8 cellular contexts compared by ENCODE assay signal in the genomic region with DNA sequence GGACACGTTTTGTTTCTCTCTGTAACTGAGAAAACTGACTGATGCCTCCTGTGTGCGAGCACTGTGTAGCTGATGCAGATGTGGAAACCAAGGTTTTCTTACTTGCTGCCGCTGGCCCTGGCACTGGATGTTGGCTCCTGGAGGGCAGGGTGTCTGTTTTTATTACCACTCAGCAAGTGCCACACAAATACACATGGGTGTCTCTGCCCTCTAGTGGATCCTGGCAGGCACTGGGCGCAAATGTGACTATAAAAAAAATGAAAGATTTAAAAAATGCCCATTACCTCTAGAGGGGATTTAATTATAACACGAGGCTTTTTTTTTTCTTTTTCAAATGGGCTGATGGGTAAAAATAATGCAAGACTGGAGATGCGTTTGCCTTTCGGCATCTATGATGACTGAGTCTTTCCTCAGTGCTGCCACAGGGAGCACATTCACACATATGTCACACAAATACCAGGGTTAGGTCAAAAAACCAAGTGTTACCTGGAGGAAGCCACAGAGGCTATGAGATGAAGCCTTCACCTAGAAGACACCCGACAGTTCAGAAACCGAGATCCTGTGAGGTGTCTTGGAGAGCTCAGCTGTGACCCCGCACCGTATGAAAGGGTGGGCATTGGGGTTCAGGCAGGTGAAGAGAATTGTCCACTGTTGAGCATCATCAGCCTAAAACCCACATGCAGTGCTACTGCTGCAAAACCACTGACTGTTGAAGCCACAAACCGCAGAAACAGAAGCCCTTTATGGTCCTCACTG. TPM values are rescaled to one million over a fixed set of nuclear protein-coding genes. Genes with fewer than 3 reads are reported as not detected.
DNase-seq lines count a peak whose midpoint lies in the region; ATAC-seq and TF ChIP-seq lines count a peak whose summit lies in the region.

No MANE protein-coding gene starts in this region.

- no peak overlapping the region for H2AFZ ChIP-seq in smooth muscle cell (ENCODE audit: low read depth)

- H3K9me3 Mint-ChIP-seq in activated T-cell treated with anti-CD3 and anti-CD28 coated beads, Interleukin-2, amount 50 U/mL, for 4 hours, result no peaks in the 10 kb centered on the region

- no peak overlapping the region for H3K4me3 ChIP-seq in BLaER1 treated with 17β-estradiol and CSF1 and Interleukin-3, amounts not matched to agents 10 nM and 100 nM
- no peak overlapping the region for H3K4me3 ChIP-seq in smooth muscle cell

- DNase-seq in NOMO-1 (lab: John Stamatoyannopoulos, UW; ENCODE audit: unreplicated experiment in 2 of 2) (peak; percentile 48 to 54), glomerular visceral epithelial cell (ENCODE audit: extremely low spot score) (peak; percentile 66), smooth muscle cell (lab: John Stamatoyannopoulos, UW; ENCODE audit: unreplicated experiment) (no peak), GOT3 (lab: John Stamatoyannopoulos, UW) (no peak)
- DNase-seq in activated T-cell treated with anti-CD3 and anti-CD28 coated beads, Interleukin-2, amount 50 U/mL, for 4 hours, result peak; percentile 19
- DNase-seq in activated CD4-positive, CD25-positive, alpha-beta regulatory T cell treated with anti-CD3 and anti-CD28 coated beads, Interleukin-2, amount 50 U/mL, for 72 hours, result no peak

- H3F3A ChIP-seq in smooth muscle cell (ENCODE audit: low read depth), result no peaks in the 10 kb centered on the region

- H3K4me1 ChIP-seq in BLaER1 treated with 17β-estradiol and CSF1 and Interleukin-3, amounts not matched to agents 10 nM and 100 nM, result peaks cover 3 to 17% (median 9%) of the 10 kb centered on the region in 10 experiments; a peak in 16 of 20 replicates
- H3K4me1 ChIP-seq in smooth muscle cell (ENCODE audit: low read depth), result no peaks in the 10 kb centered on the region

- no peak overlapping the region for H3K27ac ChIP-seq in BLaER1 treated with 17β-estradiol and CSF1 and Interleukin-3, amounts not matched to agents 10 nM and 100 nM
- H3K27ac ChIP-seq in smooth muscle cell (ENCODE audit: low read depth), result no peak overlapping the region

- no peaks in the 10 kb centered on the region for H3K79me2 ChIP-seq in smooth muscle cell (ENCODE audit: low read depth)

- WGBS in smooth muscle cell (ENCODE audit: low lambda C conversion rate), result 82% methylated on average over 12 of the region's 12 CpGs

- H3K9me3 ChIP-seq in BLaER1 treated with 17β-estradiol and CSF1 and Interleukin-3, amounts not matched to agents 10 nM and 100 nM (replicated peaks in 1 of 11), result peaks cover 0 to 16% (median 0%) of the 10 kb centered on the region in 11 experiments; a peak in 3 of 22 replicates
- H3K9me3 ChIP-seq in smooth muscle cell (replicated peaks; ENCODE audit: low read depth), result no peaks in the 10 kb centered on the region

- peak; percentile 51 for TF ChIP-seq CTCF in smooth muscle cell (IDR thresholded peaks at IDR 0.05; ENCODE audit: borderline replicate concordance, insufficient read depth, poor library complexity, severe bottlenecking)

- peaks cover 15% of the 10 kb centered on the region for H3K4me1 Mint-ChIP-seq in activated T-cell treated with anti-CD3 and anti-CD28 coated beads, Interleukin-2, amount 50 U/mL, for 4 hours (ENCODE audit: low read depth)

- H3K36me3 Mint-ChIP-seq in activated T-cell treated with anti-CD3 and anti-CD28 coated beads, Interleukin-2, amount 50 U/mL, for 4 hours (ENCODE audit: insufficient read depth), result no peaks in the 10 kb centered on the region

- peaks cover 2% of the 10 kb centered on the region for H3K27me3 Mint-ChIP-seq in activated T-cell treated with anti-CD3 and anti-CD28 coated beads, Interleukin-2, amount 50 U/mL, for 4 hours (ENCODE audit: low read depth)

- H3K36me3 ChIP-seq in BLaER1 treated with 17β-estradiol and CSF1 and Interleukin-3, amounts not matched to agents 10 nM and 100 nM, result no peaks in the 10 kb centered on the region
- no peaks in the 10 kb centered on the region for H3K36me3 ChIP-seq in smooth muscle cell (ENCODE audit: low read depth)

- no peak overlapping the region for H3K9ac ChIP-seq in BLaER1 treated with 17β-estradiol and CSF1 and Interleukin-3, amounts not matched to agents 10 nM and 100 nM
- no peak overlapping the region for H3K9ac ChIP-seq in smooth muscle cell (ENCODE audit: low read depth)

- ATAC-seq in GM21381 (IDR thresholded peaks at IDR 0.05; ENCODE audit: unreplicated experiment), result peak; percentile 60
- peak; percentile 65 to 89 for ATAC-seq in activated T-cell treated with anti-CD3 and anti-CD28 coated beads, Interleukin-2, amount 50 U/mL, for 4 hours

- H3K4me3 Mint-ChIP-seq in activated T-cell treated with anti-CD3 and anti-CD28 coated beads, Interleukin-2, amount 50 U/mL, for 4 hours, result no peak overlapping the region

- peak overlapping the region in 9 of 11 experiments; percentile 1 to 45 (median 21); a peak in 9 of 22 replicates for H3K4me2 ChIP-seq in BLaER1 treated with 17β-estradiol and CSF1 and Interleukin-3, amounts not matched to agents 10 nM and 100 nM
- H3K4me2 ChIP-seq in smooth muscle cell, result no peak overlapping the region

- no peaks in the 10 kb centered on the region for H3K27me3 ChIP-seq in BLaER1 treated with 17β-estradiol and CSF1 and Interleukin-3, amounts not matched to agents 10 nM and 100 nM
- no peaks in the 10 kb centered on the region for H3K27me3 ChIP-seq in smooth muscle cell (ENCODE audit: low read depth)

- H4K20me1 ChIP-seq in BLaER1 treated with 17β-estradiol and CSF1 and Interleukin-3, amounts not matched to agents 10 nM and 100 nM, result no peaks in the 10 kb centered on the region
- H4K20me1 ChIP-seq in smooth muscle cell (ENCODE audit: low read depth), result no peaks in the 10 kb centered on the region

RNA-seq across cellular contexts. Expression of a gene that starts 25.7 kb away (rescaled TPM):
- 10 to 100 TPM; 40.7 to 44.1 (median 42.3) TPM for total RNA-seq in activated T-cell treated with anti-CD3 and anti-CD28 coated beads, Interleukin-2, amount 50 U/mL, for 4 hours
- total RNA-seq in smooth muscle cell, result 12.0 and 20.6 TPM in 2 replicates
- 10.6 and 12.1 TPM in 2 replicates for polyA plus RNA-seq in smooth muscle cell

RNA-seq across cellular contexts. Expression of a gene that starts 58.6 kb away (rescaled TPM):
- total RNA-seq in activated T-cell treated with anti-CD3 and anti-CD28 coated beads, Interleukin-2, amount 50 U/mL, for 4 hours, result 10 to 100 TPM; 38.5 to 45.7 (median 40.7) TPM
- total RNA-seq in smooth muscle cell, result 22.4 and 26.1 TPM in 2 replicates
- polyA plus RNA-seq in smooth muscle cell, result 34.1 and 46.6 TPM in 2 replicates

Comparison
In these comparisons a context has a peak if more than half of its experiments do, and no peak if none do; other contexts are left out.
1. DNase-seq: peak in NOMO-1 (2 of 2), activated T-cell treated with anti-CD3 and anti-CD28 coated beads, Interleukin-2, amount 50 U/mL, for 4 hours (single experiment) and glomerular visceral epithelial cell (single experiment); none in smooth muscle cell (single experiment), GOT3 (single experiment) and activated CD4-positive, CD25-positive, alpha-beta regulatory T cell treated with anti-CD3 and anti-CD28 coated beads, Interleukin-2, amount 50 U/mL, for 72 hours (single experiment).